ENCODE assay signal across 8 cellular contexts in genomic region chr9:92669527-92669889, GRCh38. TPM values are rescaled to one million over a fixed set of nuclear protein-coding genes. Genes with fewer than 3 reads are reported as not detected.
A peak's percentile ranks its signal among the peaks of the same experiment; 100 is the strongest.
DNase-seq lines count a peak whose midpoint lies in the region; ATAC-seq and TF ChIP-seq lines count a peak whose summit lies in the region.

No MANE protein-coding gene starts in this region.

- H3K9me3 Mint-ChIP-seq in activated naive CD4-positive, alpha-beta T cell treated with anti-CD3 and anti-CD28 coated beads, Interleukin-2, amount 50 U/mL, for 72 hours = no peaks in the 10 kb centered on the region

- H3K27me3 ChIP-seq in right cardiac atrium (ENCODE audit: control insufficient read depth, insufficient read depth) (no peaks in the 10 kb centered on the region), skeletal muscle satellite cell (ENCODE audit: control insufficient read depth, insufficient read depth, low read length) (no peaks in the 10 kb centered on the region)

- H3K4me1 ChIP-seq in right cardiac atrium (ENCODE audit: control insufficient read depth, insufficient read depth, low read length) (peaks cover 11% of the 10 kb centered on the region), skeletal muscle satellite cell (ENCODE audit: control insufficient read depth, insufficient read depth, low read length) (peaks cover 18% of the 10 kb centered on the region)

- H3K9me3 ChIP-seq in right cardiac atrium (ENCODE audit: control insufficient read depth, low read length) (no peaks in the 10 kb centered on the region), skeletal muscle satellite cell (replicated peaks; ENCODE audit: low read length) (no peaks in the 10 kb centered on the region)

- peaks cover 17% of the 10 kb centered on the region for H3K36me3 ChIP-seq in skeletal muscle satellite cell (ENCODE audit: insufficient read depth, low read length)

- H3K9ac ChIP-seq in skeletal muscle satellite cell (ENCODE audit: low read depth, low read length) = peak overlapping the region; percentile 92

- peak overlapping the region; percentile 73 for H3K27ac ChIP-seq in right cardiac atrium (ENCODE audit: low read length)

- peak overlapping the region; percentile 60 for H3K4me3 ChIP-seq in LNCaP clone FGC (ENCODE audit: low read depth, low read length)
- H3K4me3 ChIP-seq in right cardiac atrium (ENCODE audit: low read length) = peak overlapping the region; percentile 81
- peak overlapping the region; percentile 77 for H3K4me3 ChIP-seq in skeletal muscle satellite cell (ENCODE audit: low read length)

- H3K4me2 ChIP-seq in skeletal muscle satellite cell (ENCODE audit: low read length) = peak overlapping the region; percentile 92

- H3K27ac Mint-ChIP-seq in activated naive CD4-positive, alpha-beta T cell treated with anti-CD3 and anti-CD28 coated beads, Interleukin-2, amount 50 U/mL, for 72 hours = peak overlapping the region; percentile 85 to 97

- intact Hi-C loops in right cardiac atrium (cut with DNase I) = no loop called here

- no peak for TF ChIP-seq CTCF in LNCaP clone FGC (IDR thresholded peaks at IDR 0.05; ENCODE audit: control insufficient read depth, extremely low read depth, insufficient read depth)

- under 1% methylated on average over 29 of the region's 29 CpGs for WGBS in right cardiac atrium

- ATAC-seq in activated naive CD4-positive, alpha-beta T cell treated with anti-CD3 and anti-CD28 coated beads, Interleukin-2, amount 50 U/mL, for 72 hours = peak in 1 of 2 donors; percentile 8
- peak; percentile 17 to 27 for ATAC-seq in right cardiac atrium

- H3K36me3 Mint-ChIP-seq in activated naive CD4-positive, alpha-beta T cell treated with anti-CD3 and anti-CD28 coated beads, Interleukin-2, amount 50 U/mL, for 72 hours = peaks cover 5 to 15% of the 10 kb centered on the region in 2 donors

- DNase-seq in stimulated activated CD4-positive, alpha-beta T cell treated with anti-CD3 and anti-CD28 coated beads, Interleukin-15, amount 100 ng/mL, for 1 hour (ENCODE audit: low read depth in 1 of 2, low spot score in 1 of 2) = peak; percentile 11 to 16
- DNase-seq in stimulated activated CD4-positive, alpha-beta T cell treated with anti-CD3 and anti-CD28 coated beads, Interleukin-4, amount 100 ng/mL, for 1 hour = no peak
- DNase-seq in LNCaP clone FGC (ENCODE audit: low read depth) (no peak), right cardiac atrium (peak; percentile 43 to 79 (median 78)), HPDE6-E6E7 (ENCODE audit: extremely low spot score) (no peak), dedifferentiated amniotic fluid mesenchymal stem cell (ENCODE audit: extremely low spot score) (no peak)
- peak in 1 of 2 donors; percentile 35 for DNase-seq in activated naive CD4-positive, alpha-beta T cell treated with anti-CD3 and anti-CD28 coated beads, Interleukin-2, amount 50 U/mL, for 72 hours (ENCODE audit: low spot score in 2 of 2)

RNA-seq across cellular contexts. Expression of gene IPPK, which starts 0.4 kb away (rescaled TPM):
- total RNA-seq in activated naive CD4-positive, alpha-beta T cell treated with anti-CD3 and anti-CD28 coated beads, Interleukin-2, amount 50 U/mL, for 72 hours = 10 to 100 TPM; 14.0 to 14.1 TPM
- total RNA-seq in right cardiac atrium = 10 to 100 TPM; 10.2 to 20.9 (median 11.6) TPM
- 8.6 TPM for polyA plus RNA-seq in right cardiac atrium
- 11.7 and 15.3 TPM in 2 replicates for total RNA-seq in skeletal muscle satellite cell (2012; rRNA removed)

Comparison
In these comparisons a context has a peak if more than half of its experiments do, and no peak if none do; other contexts are left out.
1. DNase-seq: peak in stimulated activated CD4-positive, alpha-beta T cell treated with anti-CD3 and anti-CD28 coated beads, Interleukin-15, amount 100 ng/mL, for 1 hour (2 of 2) and right cardiac atrium (3 of 3); none in stimulated activated CD4-positive, alpha-beta T cell treated with anti-CD3 and anti-CD28 coated beads, Interleukin-4, amount 100 ng/mL, for 1 hour (single experiment), LNCaP clone FGC (single experiment), HPDE6-E6E7 (single experiment) and dedifferentiated amniotic fluid mesenchymal stem cell (single experiment).
2. Peak in every context shown above with its lines, with median percentiles within 50 percentile points of each other: H3K4me3 ChIP-seq.